Comparison of ENCODE assay signal across 10 cellular contexts in genomic region chr13:33351324-33351723, GRCh38.
DNase-seq lines count a peak whose midpoint lies in the region.
"Had no signal": no experiment of that assay in that cellular context is flagged by ENCODE, and none has a peak within 500 bp of the region (broad histone marks: within the 10 kb centered on the region; RNA-seq: fewer than 3 reads in every experiment).

No MANE protein-coding gene starts in this region.

- DNase-seq in GM03348 (ENCODE audit: low spot score) (peak; percentile 73), RPMI7951 (ENCODE audit: low read depth) (peak; percentile 68), fibroblast of gingiva (ENCODE audit: low read depth) (peak; percentile 64), pulmonary artery endothelial cell (ENCODE audit: low read depth, low spot score) (peak; percentile 44), DMS114 treated with DMSO at 0.1 percent for 48 hours (lab: John Stamatoyannopoulos, UW; ENCODE audit: unreplicated experiment) (no peak), superior temporal gyrus (ENCODE audit: extremely low spot score) (no peak)
- DNase-seq in stimulated activated CD4-positive, alpha-beta T cell treated with anti-CD3 and anti-CD28 coated beads, Interleukin-2, amount 100 ng/mL, for 48 hours: no peak
- DNase-seq in activated T-cell treated with anti-CD3 and anti-CD28 coated beads, Interleukin-2, amount 50 U/mL, for 1 hour: no peak
- DNase-seq: effector CD8-positive, alpha-beta T cell; natural killer cell had no signal

Comparison
In these comparisons a context has a peak if more than half of its experiments do, and no peak if none do; other contexts are left out.
1. DNase-seq: peak in GM03348 (single experiment), RPMI7951 (single experiment), fibroblast of gingiva (single experiment) and pulmonary artery endothelial cell (single experiment); none in DMS114 treated with DMSO at 0.1 percent for 48 hours (single experiment), stimulated activated CD4-positive, alpha-beta T cell treated with anti-CD3 and anti-CD28 coated beads, Interleukin-2, amount 100 ng/mL, for 48 hours (0 of 2), activated T-cell treated with anti-CD3 and anti-CD28 coated beads, Interleukin-2, amount 50 U/mL, for 1 hour (single experiment) and superior temporal gyrus (single experiment).